Comparison of ENCODE assay signal across 26 cellular contexts in genomic region chr10:71857934-71858890, GRCh38. TPM values are rescaled to one million over a fixed set of nuclear protein-coding genes. Genes with fewer than 3 reads are reported as not detected.
A peak's percentile ranks its signal among the peaks of the same experiment; 100 is the strongest.
DNase-seq lines count a peak whose midpoint lies in the region; ATAC-seq and TF ChIP-seq lines count a peak whose summit lies in the region.
"Had no signal": no experiment of that assay in that cellular context is flagged by ENCODE, and none has a peak within 500 bp of the region (broad histone marks: within the 10 kb centered on the region; RNA-seq: fewer than 3 reads in every experiment).

No MANE protein-coding gene starts in this region.

- H4K5ac ChIP-seq in mesendoderm (ENCODE audit: low read length): no peak overlapping the region

- POLR2A ChIA-PET in naive thymus-derived CD4-positive, alpha-beta T cell (lab: Charles Lee): no interaction called here

- ATAC-seq in Right ventricle myocardium inferior (no peak), GM18867 (IDR thresholded peaks at IDR 0.05; ENCODE audit: unreplicated experiment) (no peak), HG02588 (IDR thresholded peaks at IDR 0.05; ENCODE audit: unreplicated experiment) (no peak)
- no peak for ATAC-seq in naive thymus-derived CD4-positive, alpha-beta T cell
- ATAC-seq: activated CD8-positive, alpha-beta T cell treated with anti-CD3 and anti-CD28 coated beads, Interleukin-2, amount 10 ng/mL, durations not matched to agents 7 days and 5 days; activated naive CD4-positive, alpha-beta T cell treated with anti-CD3 and anti-CD28 coated beads, Interleukin-2, amount 50 U/mL, for 72 hours; body of pancreas; foreskin keratinocyte had no signal

- H3K4me3 Mint-ChIP-seq in chondrocyte (ENCODE audit: unreplicated experiment): no peak overlapping the region
- no peak overlapping the region for H3K4me3 Mint-ChIP-seq in naive thymus-derived CD4-positive, alpha-beta T cell
- H3K4me3 Mint-ChIP-seq: activated CD8-positive, alpha-beta T cell treated with anti-CD3 and anti-CD28 coated beads, Interleukin-2, amount 10 ng/mL, durations not matched to agents 7 days and 5 days; T-helper 1 cell treated with Interleukin-12 subunit alpha and Interleukin-12 subunit beta and Interleukin-4 antibody, amounts not matched to agents 30 μg/mL and 1 μg/mL, for 36 hours had no signal

- peaks cover 28% of the 10 kb centered on the region for H3K4me1 Mint-ChIP-seq in chondrocyte (ENCODE audit: low read depth)
- peaks cover 0 to 8% (median 0%) of the 10 kb centered on the region in 7 donors for H3K4me1 Mint-ChIP-seq in naive thymus-derived CD4-positive, alpha-beta T cell

- no CpG with 5 or more reads among the region's 12 CpGs for WGBS in mesendoderm (ENCODE audit: extremely low coverage, insufficient coverage, low lambda C conversion rate)

- intact Hi-C loops in Right ventricle myocardium inferior (cut with DNase I) (no loop called here), cardiac septum (cut with DNase I) (no loop called here)
- intact Hi-C loops in naive thymus-derived CD4-positive, alpha-beta T cell (cut with micrococcal nuclease): no loop called here

- no peak overlapping the region for H3K18ac ChIP-seq in mesendoderm (ENCODE audit: low read length)

- DNase-seq in Right ventricle myocardium inferior (ENCODE audit: missing footprints): peak; percentile 87
- DNase-seq in cardiac septum (ENCODE audit: low spot score): no peak
- DNase-seq in chondrocyte (ENCODE audit: low spot score): peak; percentile 52
- DNase-seq in mesendoderm: no peak
- no peak for DNase-seq in retina
- no peak for DNase-seq in naive thymus-derived CD4-positive, alpha-beta T cell
- DNase-seq: 8988T; activated CD8-positive, alpha-beta T cell treated with anti-CD3 and anti-CD28 coated beads, Interleukin-2, amount 10 ng/mL, durations not matched to agents 7 days and 5 days; activated T-cell treated with anti-CD3 and anti-CD28 coated beads, Interleukin-2, amount 50 U/mL, for 48 hours; cortex of kidney; DMS79; foreskin keratinocyte; GM23248; MG63; NCI-H1930; SJCRH30; stimulated activated CD4-positive, alpha-beta T cell treated with anti-CD3 and anti-CD28 coated beads, Interleukin-4, amount 100 ng/mL, for 24 hours had no signal

- H3K4ac ChIP-seq in mesendoderm (ENCODE audit: low read depth, low read length): no peak overlapping the region

- H3K4me2 ChIP-seq in mesendoderm (ENCODE audit: low read length): no peak overlapping the region

- no peaks in the 10 kb centered on the region for H3K9me3 Mint-ChIP-seq in chondrocyte (ENCODE audit: low read depth)
- no peaks in the 10 kb centered on the region for H3K9me3 Mint-ChIP-seq in naive thymus-derived CD4-positive, alpha-beta T cell
- H3K9me3 Mint-ChIP-seq: activated naive CD4-positive, alpha-beta T cell treated with anti-CD3 and anti-CD28 coated beads, Interleukin-2, amount 50 U/mL, for 72 hours; T-helper 1 cell treated with Interleukin-12 subunit alpha and Interleukin-12 subunit beta and Interleukin-4 antibody, amounts not matched to agents 30 μg/mL and 1 μg/mL, for 36 hours had no signal

- no peaks in the 10 kb centered on the region for H3K4me1 ChIP-seq in mesendoderm (ENCODE audit: control insufficient read depth, low read depth, low read length)
- H3K4me1 ChIP-seq in naive thymus-derived CD4-positive, alpha-beta T cell (ENCODE audit: control insufficient read depth in 2 of 2, insufficient read depth in 2 of 2, low read length in 2 of 2): no peaks in the 10 kb centered on the region

- H3K27me3 Mint-ChIP-seq in chondrocyte (ENCODE audit: low read depth): no peaks in the 10 kb centered on the region
- H3K27me3 Mint-ChIP-seq in naive thymus-derived CD4-positive, alpha-beta T cell: no peaks in the 10 kb centered on the region

- H3K9ac ChIP-seq in mesendoderm (ENCODE audit: low read length): no peak overlapping the region
- H3K9ac ChIP-seq: GM23248 had no signal

- H3K79me2 ChIP-seq in mesendoderm (ENCODE audit: control insufficient read depth, insufficient read depth, low read length): no peaks in the 10 kb centered on the region

- CTCF ChIA-PET in naive thymus-derived CD4-positive, alpha-beta T cell (lab: Charles Lee): interaction anchor here (1.4 kb wide), 1 partner anchor 38 kb away, joined by 3 read pairs; no protein-coding TSS in a partner anchor

- no peaks in the 10 kb centered on the region for H3K36me3 Mint-ChIP-seq in chondrocyte (ENCODE audit: low read depth)
- H3K36me3 Mint-ChIP-seq in naive thymus-derived CD4-positive, alpha-beta T cell: no peaks in the 10 kb centered on the region
- H3K36me3 Mint-ChIP-seq: activated naive CD4-positive, alpha-beta T cell treated with anti-CD3 and anti-CD28 coated beads, Interleukin-2, amount 50 U/mL, for 72 hours had no signal

- H3K79me1 ChIP-seq in mesendoderm (ENCODE audit: low read length): no peaks in the 10 kb centered on the region

- no peak overlapping the region for H4K8ac ChIP-seq in mesendoderm (ENCODE audit: low read depth, low read length)

- peak overlapping the region; percentile 15 for H3K56ac ChIP-seq in mesendoderm (ENCODE audit: low read length)

- no peak overlapping the region for H2BK5ac ChIP-seq in mesendoderm (ENCODE audit: low read length)

- no peaks in the 10 kb centered on the region for H3K9me3 ChIP-seq in naive thymus-derived CD4-positive, alpha-beta T cell (ENCODE audit: control insufficient read depth in 2 of 3, low read length in 3 of 3)
- H3K9me3 ChIP-seq: body of pancreas, MG63, pancreas, SJCRH30 had no signal

- no peak overlapping the region for H2AK5ac ChIP-seq in mesendoderm (ENCODE audit: low read length)

- H3K4me3 ChIP-seq in mesendoderm (ENCODE audit: low read length): no peak overlapping the region
- H3K4me3 ChIP-seq in naive thymus-derived CD4-positive, alpha-beta T cell (ENCODE audit: low read length): no peak overlapping the region
- H3K4me3 ChIP-seq: body of pancreas, GM23248, MG63, pancreas, SJCRH30, skin epidermis had no signal

- TF ChIP-seq CTCF in chondrocyte (IDR thresholded peaks at IDR 0.05): no peak

- H3K27ac ChIP-seq in mesendoderm (ENCODE audit: low read depth, low read length): no peak overlapping the region
- no peak overlapping the region for H3K27ac ChIP-seq in naive thymus-derived CD4-positive, alpha-beta T cell (ENCODE audit: low read depth, low read length)
- H3K27ac ChIP-seq: body of pancreas, C4-2B, epithelial cell of prostate, foreskin keratinocyte, GM23248, pancreas, SJCRH30 had no signal

- H3K27me3 ChIP-seq in mesendoderm (ENCODE audit: insufficient read depth, low read length, poor library complexity): no peaks in the 10 kb centered on the region
- no peaks in the 10 kb centered on the region for H3K27me3 ChIP-seq in naive thymus-derived CD4-positive, alpha-beta T cell (ENCODE audit: control insufficient read depth in 2 of 2, insufficient read depth in 2 of 2, low read length in 2 of 2)
- H3K27me3 ChIP-seq: body of pancreas, foreskin keratinocyte, MG63, pancreas, SJCRH30 had no signal

- H3K27ac Mint-ChIP-seq in chondrocyte (ENCODE audit: unreplicated experiment): no peak overlapping the region
- H3K27ac Mint-ChIP-seq in naive thymus-derived CD4-positive, alpha-beta T cell: no peak overlapping the region
- H3K27ac Mint-ChIP-seq: activated CD8-positive, alpha-beta T cell treated with anti-CD3 and anti-CD28 coated beads, Interleukin-2, amount 10 ng/mL, durations not matched to agents 7 days and 5 days; activated naive CD4-positive, alpha-beta T cell treated with anti-CD3 and anti-CD28 coated beads, Interleukin-2, amount 50 U/mL, for 72 hours; T-helper 1 cell treated with Interleukin-12 subunit alpha and Interleukin-12 subunit beta and Interleukin-4 antibody, amounts not matched to agents 30 μg/mL and 1 μg/mL, for 36 hours had no signal

- peak overlapping the region; percentile 45 for H3K23ac ChIP-seq in mesendoderm (ENCODE audit: low read length)

- no peaks in the 10 kb centered on the region for H3K36me3 ChIP-seq in mesendoderm (ENCODE audit: control insufficient read depth, insufficient read depth, low read length)
- H3K36me3 ChIP-seq in naive thymus-derived CD4-positive, alpha-beta T cell (ENCODE audit: control insufficient read depth in 2 of 3, insufficient read depth in 3 of 3, low read length in 3 of 3): no peaks in the 10 kb centered on the region
- H3K36me3 ChIP-seq: MG63, pancreas, SJCRH30 had no signal

- H2BK120ac ChIP-seq in mesendoderm (ENCODE audit: low read depth, low read length): no peak overlapping the region

- no peak overlapping the region for H2BK15ac ChIP-seq in mesendoderm (replicated peaks; ENCODE audit: low read depth)

RNA-seq across cellular contexts. Expression of gene PSAP, which starts 7.2 kb away (rescaled TPM):
- total RNA-seq in Right ventricle myocardium inferior (1,777 TPM), cardiac septum (1,123 TPM), chondrocyte (963 to 1,130 TPM (median 970 TPM) in 3 replicates)
- polyA plus RNA-seq in mesendoderm (2013, experiment 1 of 2): 164 TPM
- 164 TPM for polyA plus RNA-seq in mesendoderm (2013, experiment 2 of 2)
- 1,000 to 10,000 TPM in 1 of 5 experiments, 100 to 1,000 TPM in 4; 153 to 1,163 (median 266) TPM for total RNA-seq in naive thymus-derived CD4-positive, alpha-beta T cell
- polyA plus RNA-seq in naive thymus-derived CD4-positive, alpha-beta T cell: 100 to 1,000 TPM; 421 to 506 TPM

Comparison
In these comparisons a context has a peak if more than half of its experiments do, and no peak if none do; other contexts are left out.
1. DNase-seq: peak in Right ventricle myocardium inferior (single experiment) and chondrocyte (single experiment); none in cardiac septum (single experiment), mesendoderm (single experiment), retina (single experiment) and naive thymus-derived CD4-positive, alpha-beta T cell (0 of 9).